Comparison of ENCODE assay signal across 10 cellular contexts in genomic region chr12:50848963-50849362, GRCh38. TPM values are rescaled to one million over a fixed set of nuclear protein-coding genes. Genes with fewer than 3 reads are reported as not detected.
"Had no signal": no experiment of that assay in that cellular context is flagged by ENCODE, and none has a peak within 500 bp of the region (broad histone marks: within the 10 kb centered on the region; RNA-seq: fewer than 3 reads in every experiment).

No MANE protein-coding gene starts in this region.

- H3K9ac ChIP-seq: GM23248 had no signal

- H3K27ac Mint-ChIP-seq: HFFc6, IgD-negative memory B cell had no signal

- H3K4me3 Mint-ChIP-seq: HFFc6 had no signal

- H3K36me3 ChIP-seq: HAP-1 had no signal

- H3K9me3 Mint-ChIP-seq: HFFc6 had no signal

- H3K4me1 ChIP-seq: HAP-1 had no signal

- H3K4me1 Mint-ChIP-seq: IgD-negative memory B cell had no signal

- DNase-seq: GM23248, HFFc6, KBM-7 had no signal

- H3K27ac ChIP-seq: GM23248, HL-60 had no signal

- H3K36me3 Mint-ChIP-seq: IgD-negative memory B cell had no signal

- H2AFZ ChIP-seq: GM23248 had no signal

- ATAC-seq: HCT116, HepG2 had no signal

- H3K4me3 ChIP-seq: GM23248, HAP-1 had no signal

RNA-seq across cellular contexts. Expression of gene TMPRSS12, which starts 6.2 kb away (rescaled TPM):
- total RNA-seq: GM23248, H1, HepG2, HFFc6, HT1080 had no signal
- polyA plus RNA-seq: GM23248, H1, HepG2, IgD-negative memory B cell had no signal
